Comparison of ENCODE assay signal across 11 cellular contexts in the genomic region with DNA sequence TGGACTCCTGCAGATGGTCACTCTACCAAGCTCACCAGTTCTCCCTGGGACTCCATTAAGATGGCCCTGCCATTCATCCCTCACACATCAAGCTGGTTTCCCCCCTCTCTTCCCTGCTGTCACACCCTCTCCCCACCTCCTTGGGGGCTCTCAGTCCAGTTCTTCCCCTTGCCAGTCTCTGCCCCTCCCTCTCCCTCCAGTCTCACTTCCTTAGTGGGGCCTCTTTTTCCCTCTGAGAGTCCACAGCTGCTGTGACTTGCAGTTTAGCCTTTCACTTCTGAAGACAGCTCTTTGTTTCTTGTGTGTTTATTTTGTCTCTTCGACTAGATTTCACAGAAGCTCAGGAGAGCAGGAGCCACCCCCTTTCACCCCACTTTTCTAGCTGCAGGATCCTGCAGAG. TPM values are rescaled to one million over a fixed set of nuclear protein-coding genes. Genes with fewer than 3 reads are reported as not detected.
DNase-seq lines count a peak whose midpoint lies in the region; ATAC-seq and TF ChIP-seq lines count a peak whose summit lies in the region.
"Had no signal": no experiment of that assay in that cellular context is flagged by ENCODE, and none has a peak within 500 bp of the region (broad histone marks: within the 10 kb centered on the region; RNA-seq: fewer than 3 reads in every experiment).

No MANE protein-coding gene starts in this region.

- H4K20me1 ChIP-seq in BLaER1, result peaks cover 86% of the 10 kb centered on the region

- no peak for TF ChIP-seq CTCF in gastrocnemius medialis (IDR thresholded peaks at IDR 0.05 in 4 of 5, conservative IDR thresholded peaks at IDR 0.05 in 1 of 5)

- H3K27me3 ChIP-seq in BLaER1, result no peaks in the 10 kb centered on the region
- H3K27me3 ChIP-seq in gastrocnemius medialis, result no peaks in the 10 kb centered on the region

- H3K9me3 ChIP-seq in BLaER1, result 0 out of 2 replicates have a peak, but pooled peaks cover 6% of the 10 kb centered on the region
- no peaks in the 10 kb centered on the region for H3K9me3 ChIP-seq in gastrocnemius medialis
- H3K9me3 ChIP-seq: Caco-2, gastroesophageal sphincter had no signal

- no peaks in the 10 kb centered on the region for H3K9me3 Mint-ChIP-seq in activated CD8-positive, alpha-beta T cell treated with anti-CD3 and anti-CD28 coated beads, Interleukin-2, amount 10 ng/mL, durations not matched to agents 7 days and 5 days (ENCODE audit: insufficient read depth)

- H3K4me1 ChIP-seq in BLaER1 (peaks cover 40% of the 10 kb centered on the region), gastrocnemius medialis (no peaks in the 10 kb centered on the region)
- H3K4me1 ChIP-seq: Caco-2 had no signal

- no peak for TF ChIP-seq POLR2A in gastrocnemius medialis (IDR thresholded peaks at IDR 0.05)

- in situ Hi-C loops in G401 (cut with HindIII; ENCODE audit: low sequenced_read_pairs), result no loop called here
- in situ Hi-C loops in gastrocnemius medialis (cut with MboI; ENCODE audit: low sequenced_read_pairs in 4 of 4), result no loop called here

- H3K4me3 ChIP-seq in BLaER1 (no peak overlapping the region), gastrocnemius medialis (no peak overlapping the region)
- H3K4me3 ChIP-seq: gastroesophageal sphincter had no signal

- H3K27ac Mint-ChIP-seq in activated CD8-positive, alpha-beta T cell treated with anti-CD3 and anti-CD28 coated beads, Interleukin-2, amount 10 ng/mL, durations not matched to agents 7 days and 5 days, result peak overlapping the region; percentile 51

- POLR2A ChIA-PET in activated CD8-positive, alpha-beta T cell treated with anti-CD3 and anti-CD28 coated beads, Interleukin-2, amount 10 ng/mL, durations not matched to agents 7 days and 5 days (lab: Charles Lee), result interaction anchor here (0.5 to 1.9 kb wide), 6 partner anchors 8 to 833 kb away, joined by 3 to 13 read pairs (median 4); a partner anchor contains a TSS

- H3K36me3 ChIP-seq in BLaER1 (peaks cover 40% of the 10 kb centered on the region), gastrocnemius medialis (no peaks in the 10 kb centered on the region)
- H3K36me3 ChIP-seq: gastroesophageal sphincter had no signal

- H3K27me3 Mint-ChIP-seq in activated CD8-positive, alpha-beta T cell treated with anti-CD3 and anti-CD28 coated beads, Interleukin-2, amount 10 ng/mL, durations not matched to agents 7 days and 5 days (ENCODE audit: low read depth), result no peaks in the 10 kb centered on the region

- peak overlapping the region; percentile 55 for H3K9ac ChIP-seq in BLaER1

- intact Hi-C loops in gastrocnemius medialis (cut with DNase I; ENCODE audit: low total_unique reads), result no loop called here

- H3K4me2 ChIP-seq in BLaER1, result peak overlapping the region; percentile 74

- no peak for DNase-seq in activated CD8-positive, alpha-beta T cell treated with anti-CD3 and anti-CD28 coated beads, Interleukin-2, amount 10 ng/mL, durations not matched to agents 7 days and 5 days
- DNase-seq in G401 (ENCODE audit: low spot score) (no peak), T-helper 9 cell (no peak), gastrocnemius medialis (no peak)
- DNase-seq in activated CD4-positive, CD25-positive, alpha-beta regulatory T cell treated with anti-CD3 and anti-CD28 coated beads, Interleukin-2, amount 50 U/mL, for 72 hours, result no peak
- DNase-seq: Caco-2, right cardiac atrium had no signal

- CTCF ChIA-PET in activated CD8-positive, alpha-beta T cell treated with anti-CD3 and anti-CD28 coated beads, Interleukin-2, amount 10 ng/mL, durations not matched to agents 7 days and 5 days (lab: Charles Lee), result interaction anchor here (0.8 to 1.7 kb wide), 2 partner anchors 10 to 23 kb away, joined by 4 to 5 read pairs; no protein-coding TSS in a partner anchor

- H3K27ac ChIP-seq in BLaER1 (peak overlapping the region; percentile 63), gastrocnemius medialis (no peak overlapping the region)
- H3K27ac ChIP-seq: gastroesophageal sphincter had no signal

- peaks cover 72% of the 10 kb centered on the region for H3K36me3 Mint-ChIP-seq in activated CD8-positive, alpha-beta T cell treated with anti-CD3 and anti-CD28 coated beads, Interleukin-2, amount 10 ng/mL, durations not matched to agents 7 days and 5 days (ENCODE audit: low read depth)

- ATAC-seq in GM19438 (IDR thresholded peaks at IDR 0.05; ENCODE audit: low read depth, unreplicated experiment), result peak; percentile 56
- peak; percentile 43 for ATAC-seq in HG03342 (IDR thresholded peaks at IDR 0.05; ENCODE audit: unreplicated experiment)
- no peak for ATAC-seq in activated CD8-positive, alpha-beta T cell treated with anti-CD3 and anti-CD28 coated beads, Interleukin-2, amount 10 ng/mL, durations not matched to agents 7 days and 5 days
- ATAC-seq in gastrocnemius medialis, result no peak
- ATAC-seq: gastroesophageal sphincter had no signal

- peaks cover 88% of the 10 kb centered on the region for H3K4me1 Mint-ChIP-seq in activated CD8-positive, alpha-beta T cell treated with anti-CD3 and anti-CD28 coated beads, Interleukin-2, amount 10 ng/mL, durations not matched to agents 7 days and 5 days (ENCODE audit: low read depth)

- peak overlapping the region; percentile 6 for H3K4me3 Mint-ChIP-seq in activated CD8-positive, alpha-beta T cell treated with anti-CD3 and anti-CD28 coated beads, Interleukin-2, amount 10 ng/mL, durations not matched to agents 7 days and 5 days

RNA-seq across cellular contexts. Expression of a gene that starts 10.5 kb away (rescaled TPM):
- 100 to 1,000 TPM; 318 to 320 TPM for total RNA-seq in activated CD8-positive, alpha-beta T cell treated with anti-CD3 and anti-CD28 coated beads, Interleukin-2, amount 10 ng/mL, durations not matched to agents 7 days and 5 days
- not detected in 2 replicates for total RNA-seq in G401 (2014; rRNA removed; shearing (Covaris generic))
- total RNA-seq in gastrocnemius medialis, result 1 to 10 TPM in 3 of 4 donors, under 1 TPM in 1; 0.32 to 5.3 (median 2.7) TPM

Comparison
In these comparisons a context has a peak if more than half of its experiments do, and no peak if none do; other contexts are left out.
1. ATAC-seq: peak in GM19438 (single experiment) and HG03342 (single experiment); none in activated CD8-positive, alpha-beta T cell treated with anti-CD3 and anti-CD28 coated beads, Interleukin-2, amount 10 ng/mL, durations not matched to agents 7 days and 5 days (single experiment) and gastrocnemius medialis (0 of 2).
2. RNA of a gene that starts 10.5 kb away (total RNA-seq): 318 to 320 TPM in activated CD8-positive, alpha-beta T cell treated with anti-CD3 and anti-CD28 coated beads, Interleukin-2, amount 10 ng/mL, durations not matched to agents 7 days and 5 days; 0.32 to 5.3 TPM in gastrocnemius medialis and not detected in G401; every median in the first group is over 10 times any median in the second.